ENCODE assay signal across 7 cellular contexts in the genomic region with DNA sequence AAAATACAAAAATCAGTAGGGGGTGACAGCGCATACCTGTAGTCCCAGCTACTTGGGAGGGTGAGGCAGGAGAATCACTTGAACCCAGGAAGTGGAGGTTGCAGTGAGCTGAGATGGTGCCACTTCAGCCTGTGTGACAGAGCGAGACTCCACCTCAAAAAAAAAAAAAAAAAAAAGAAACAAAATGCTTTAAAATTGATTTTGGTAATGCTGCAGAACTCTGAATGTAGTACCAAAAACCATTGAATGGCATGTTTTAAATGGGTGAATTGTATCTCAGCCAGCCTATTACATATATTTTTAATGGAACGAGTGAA. TPM values are rescaled to one million over a fixed set of nuclear protein-coding genes. Genes with fewer than 3 reads are reported as not detected.
DNase-seq lines count a peak whose midpoint lies in the region; ATAC-seq and TF ChIP-seq lines count a peak whose summit lies in the region.
"Not testable (repeated sequence)": the region's sequence is repeated elsewhere in the genome, so short reads cannot be mapped to it uniquely, and the experiment has no call there.

No MANE protein-coding gene starts in this region.

- H3K9me3 Mint-ChIP-seq in CD4-positive, alpha-beta memory T cell; activated T-cell treated with anti-CD3 and anti-CD28 coated beads, Interleukin-2, amount 50 U/mL, for 72 hours; chondrocyte (ENCODE audit: low read depth); stimulated activated naive CD8-positive, alpha-beta T cell treated with anti-CD3 and anti-CD28 coated beads, Interleukin-15, amount 100 ng/mL, for 72 hours: not testable (repeated sequence)
- peaks cover 10% of the 10 kb centered on the region for H3K9me3 Mint-ChIP-seq in mesothelial cell of epicardium

- CTCF ChIA-PET in CD4-positive, alpha-beta memory T cell (lab: Charles Lee; ENCODE audit: partially characterized antibody), result interaction anchor here (1.8 kb wide), 1 partner anchor 26 kb away, joined by 4 read pairs; no protein-coding TSS in a partner anchor

- peak overlapping the region in 3 of 8 donors; percentile 25 to 67 (median 50) for H3K4me3 Mint-ChIP-seq in CD4-positive, alpha-beta memory T cell
- not testable (repeated sequence) for H3K4me3 Mint-ChIP-seq in T-helper 17 cell; activated T-cell treated with anti-CD3 and anti-CD28 coated beads, Interleukin-2, amount 50 U/mL, for 72 hours; chondrocyte (ENCODE audit: unreplicated experiment); mesothelial cell of epicardium; stimulated activated naive CD8-positive, alpha-beta T cell treated with anti-CD3 and anti-CD28 coated beads, Interleukin-15, amount 100 ng/mL, for 72 hours

- H4K20me1 ChIP-seq in osteoblast (ENCODE audit: insufficient read depth, low read length), result peaks cover 25% of the 10 kb centered on the region

- not testable (repeated sequence) for TF ChIP-seq CTCF in chondrocyte (IDR thresholded peaks at IDR 0.05); mesothelial cell of epicardium (IDR thresholded peaks at IDR 0.05; ENCODE audit: unreplicated experiment); osteoblast (IDR thresholded peaks at IDR 0.05; ENCODE audit: extremely low read depth, low read depth, low read length)

- H3K36me3 ChIP-seq in CD4-positive, alpha-beta memory T cell (ENCODE audit: insufficient read depth, low read length), result peaks cover 12% of the 10 kb centered on the region
- peaks cover 18% of the 10 kb centered on the region for H3K36me3 ChIP-seq in osteoblast (ENCODE audit: insufficient read depth, low read length)

- intact Hi-C loops in CD4-positive, alpha-beta memory T cell (cut with micrococcal nuclease), result not testable (repeated sequence)

- peak overlapping the region; percentile 46 to 94 (median 89) for H3K27ac Mint-ChIP-seq in CD4-positive, alpha-beta memory T cell
- H3K27ac Mint-ChIP-seq in T-helper 17 cell (peak overlapping the region; percentile 82), chondrocyte (ENCODE audit: unreplicated experiment) (peak overlapping the region; percentile 74), mesothelial cell of epicardium (peak overlapping the region; percentile 92)
- H3K27ac Mint-ChIP-seq in activated T-cell treated with anti-CD3 and anti-CD28 coated beads, Interleukin-2, amount 50 U/mL, for 72 hours, result peak overlapping the region; percentile 99
- H3K27ac Mint-ChIP-seq in stimulated activated naive CD8-positive, alpha-beta T cell treated with anti-CD3 and anti-CD28 coated beads, Interleukin-15, amount 100 ng/mL, for 72 hours, result peak overlapping the region; percentile 27 to 55

- H3K4me1 Mint-ChIP-seq in CD4-positive, alpha-beta memory T cell, result peaks cover 42 to 71% (median 53%) of the 10 kb centered on the region in 4 donors
- H3K4me1 Mint-ChIP-seq in T-helper 17 cell (peaks cover 39% of the 10 kb centered on the region), chondrocyte (ENCODE audit: low read depth) (peaks cover 47% of the 10 kb centered on the region), mesothelial cell of epicardium (peaks cover 26% of the 10 kb centered on the region)
- peaks cover 62% of the 10 kb centered on the region for H3K4me1 Mint-ChIP-seq in activated T-cell treated with anti-CD3 and anti-CD28 coated beads, Interleukin-2, amount 50 U/mL, for 72 hours (ENCODE audit: low read depth)
- peaks cover 67% of the 10 kb centered on the region for H3K4me1 Mint-ChIP-seq in stimulated activated naive CD8-positive, alpha-beta T cell treated with anti-CD3 and anti-CD28 coated beads, Interleukin-15, amount 100 ng/mL, for 72 hours

- peaks cover 89% of the 10 kb centered on the region for H3K79me2 ChIP-seq in osteoblast (ENCODE audit: insufficient read depth, low read length)

- H3K27me3 Mint-ChIP-seq in CD4-positive, alpha-beta memory T cell; T-helper 17 cell; activated T-cell treated with anti-CD3 and anti-CD28 coated beads, Interleukin-2, amount 50 U/mL, for 72 hours (ENCODE audit: low read depth); chondrocyte (ENCODE audit: low read depth); mesothelial cell of epicardium (ENCODE audit: low read depth); stimulated activated naive CD8-positive, alpha-beta T cell treated with anti-CD3 and anti-CD28 coated beads, Interleukin-15, amount 100 ng/mL, for 72 hours: not testable (repeated sequence)

- not testable (repeated sequence) for H3K27me3 ChIP-seq in CD4-positive, alpha-beta memory T cell (ENCODE audit: insufficient read depth, low read length); osteoblast (ENCODE audit: insufficient read depth, low read length)

- H3K4me3 ChIP-seq in CD4-positive, alpha-beta memory T cell (ENCODE audit: low read length in 2 of 2); osteoblast (ENCODE audit: insufficient read depth, low read length): not testable (repeated sequence)

- not testable (repeated sequence) for H2AFZ ChIP-seq in osteoblast (ENCODE audit: low read length)

- not testable (repeated sequence) for ATAC-seq in T-helper 17 cell; activated T-cell treated with anti-CD3 and anti-CD28 coated beads, Interleukin-2, amount 50 U/mL, for 72 hours (replicated peaks in 1 of 2); stimulated activated naive CD8-positive, alpha-beta T cell treated with anti-CD3 and anti-CD28 coated beads, Interleukin-15, amount 100 ng/mL, for 72 hours

- POLR2A ChIA-PET in CD4-positive, alpha-beta memory T cell (lab: Charles Lee; ENCODE audit: partially characterized antibody), result interaction anchor here (2.8 to 20.7 kb wide), 2 partner anchors 12 to 22 kb away, joined by 14 to 650 read pairs; no protein-coding TSS in a partner anchor

- not testable (repeated sequence) for H3K4me2 ChIP-seq in osteoblast (ENCODE audit: insufficient read depth, low read length)

- H3K36me3 Mint-ChIP-seq in CD4-positive, alpha-beta memory T cell, result peaks cover 21 to 43% of the 10 kb centered on the region in 2 donors
- H3K36me3 Mint-ChIP-seq in T-helper 17 cell (ENCODE audit: low read depth), result not testable (repeated sequence)
- peaks cover 10 to 23% of the 10 kb centered on the region in 2 donors for H3K36me3 Mint-ChIP-seq in activated T-cell treated with anti-CD3 and anti-CD28 coated beads, Interleukin-2, amount 50 U/mL, for 72 hours (ENCODE audit: insufficient read depth in 2 of 2)
- H3K36me3 Mint-ChIP-seq in chondrocyte (ENCODE audit: low read depth) (peaks cover 25% of the 10 kb centered on the region), mesothelial cell of epicardium (peaks cover 30% of the 10 kb centered on the region)

- H3K27ac ChIP-seq in CD4-positive, alpha-beta memory T cell (ENCODE audit: low read depth, low read length), result not testable (repeated sequence)
- peak overlapping the region; percentile 30 for H3K27ac ChIP-seq in osteoblast (ENCODE audit: low read depth, low read length)

- not testable (repeated sequence) for H3K9me3 ChIP-seq in CD4-positive, alpha-beta memory T cell (ENCODE audit: control insufficient read depth in 1 of 2, low read length in 2 of 2); T-helper 17 cell (ENCODE audit: control insufficient read depth, low read length, poor library complexity, severe bottlenecking); osteoblast (ENCODE audit: low read depth, low read length)

- peaks cover 54% of the 10 kb centered on the region for H3K4me1 ChIP-seq in CD4-positive, alpha-beta memory T cell (ENCODE audit: insufficient read depth, low read length)
- peaks cover 40% of the 10 kb centered on the region for H3K4me1 ChIP-seq in osteoblast (ENCODE audit: insufficient read depth, low read length)

- not testable (repeated sequence) for DNase-seq in CD4-positive, alpha-beta memory T cell; T-helper 17 cell; activated T-cell treated with anti-CD3 and anti-CD28 coated beads, Interleukin-2, amount 50 U/mL, for 72 hours; chondrocyte (ENCODE audit: low spot score); mesothelial cell of epicardium (ENCODE audit: low spot score in 2 of 2, unreplicated experiment in 2 of 2); osteoblast (ENCODE audit: insufficient read length, low spot score, missing footprints); stimulated activated naive CD8-positive, alpha-beta T cell treated with anti-CD3 and anti-CD28 coated beads, Interleukin-15, amount 100 ng/mL, for 72 hours

RNA-seq across cellular contexts. Expression of a gene that starts 37.9 kb away (rescaled TPM):
- 100 to 1,000 TPM; 225 to 237 TPM for total RNA-seq in CD4-positive, alpha-beta memory T cell
- polyA plus RNA-seq in CD4-positive, alpha-beta memory T cell, result 10 to 100 TPM; 15.6 to 86.8 TPM
- total RNA-seq in T-helper 17 cell (100 to 1,000 TPM; 207 to 251 TPM), chondrocyte (105 to 111 TPM (median 110 TPM) in 3 replicates), mesothelial cell of epicardium (129 to 135 TPM (median 129 TPM) in 3 replicates), osteoblast (36.9 and 49.8 TPM in 2 replicates)
- 100 to 1,000 TPM; 106 to 113 TPM for total RNA-seq in activated T-cell treated with anti-CD3 and anti-CD28 coated beads, Interleukin-2, amount 50 U/mL, for 72 hours

RNA-seq across cellular contexts. Expression of a gene that starts 49.7 kb away (rescaled TPM):
- total RNA-seq in CD4-positive, alpha-beta memory T cell, result 10 to 100 TPM; 60.2 to 63.1 TPM
- 10 to 100 TPM; 19.4 to 23.9 TPM for polyA plus RNA-seq in CD4-positive, alpha-beta memory T cell
- total RNA-seq in T-helper 17 cell (10 to 100 TPM; 28.1 to 33.1 TPM), chondrocyte (37.3 to 49.3 TPM (median 37.7 TPM) in 3 replicates), mesothelial cell of epicardium (58.4 to 60.3 TPM (median 59.9 TPM) in 3 replicates), osteoblast (36.9 and 46.6 TPM in 2 replicates)
- 10 to 100 TPM; 21.4 to 26.5 TPM for total RNA-seq in activated T-cell treated with anti-CD3 and anti-CD28 coated beads, Interleukin-2, amount 50 U/mL, for 72 hours

Comparison
In these comparisons a context has a peak if more than half of its experiments do, and no peak if none do; other contexts are left out.
1. H3K27ac Mint-ChIP-seq: peak in every context shown above with its lines; median percentile 99 in activated T-cell treated with anti-CD3 and anti-CD28 coated beads, Interleukin-2, amount 50 U/mL, for 72 hours; 92 in mesothelial cell of epicardium; 89 in CD4-positive, alpha-beta memory T cell; 82 in T-helper 17 cell; 74 in chondrocyte; 41 in stimulated activated naive CD8-positive, alpha-beta T cell treated with anti-CD3 and anti-CD28 coated beads, Interleukin-15, amount 100 ng/mL, for 72 hours.